In the genomic region with DNA sequence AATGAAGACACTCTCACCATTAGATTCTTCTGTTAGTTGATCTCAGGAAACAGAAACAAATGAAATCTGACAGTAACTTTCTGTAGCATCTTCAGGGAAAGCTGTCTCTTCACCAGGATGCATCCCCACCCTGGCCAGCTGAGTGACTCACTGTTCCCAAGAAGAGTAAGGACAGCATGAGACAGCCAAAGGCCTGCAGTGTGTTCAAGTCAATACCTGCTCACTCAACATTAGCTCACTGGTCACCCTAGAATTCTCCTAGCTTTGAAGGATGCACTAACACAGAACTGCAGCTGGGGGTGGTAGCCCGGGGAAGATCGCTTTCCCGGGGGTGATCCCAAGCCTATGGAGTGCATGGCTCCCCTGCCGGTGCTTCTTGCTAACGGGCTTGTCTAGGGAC, we compare ENCODE assay signal across 8 cellular contexts. TPM values are rescaled to one million over a fixed set of nuclear protein-coding genes. Genes with fewer than 3 reads are reported as not detected.
DNase-seq lines count a peak whose midpoint lies in the region; ATAC-seq and TF ChIP-seq lines count a peak whose summit lies in the region.
"Had no signal": no experiment of that assay in that cellular context is flagged by ENCODE, and none has a peak within 500 bp of the region (broad histone marks: within the 10 kb centered on the region; RNA-seq: fewer than 3 reads in every experiment).

No MANE protein-coding gene starts in this region.

- no peak overlapping the region for H2AFZ ChIP-seq in GM23338

- H3K79me2 ChIP-seq in GM23338 (replicated peaks; ENCODE audit: insufficient read depth) = no peaks in the 10 kb centered on the region

- no peak for TF ChIP-seq POLR2A in tibial nerve (IDR thresholded peaks at IDR 0.05)

- no peak for ATAC-seq in central memory CD8-positive, alpha-beta T cell (replicated peaks; ENCODE audit: extremely low read depth, poor library complexity, severe bottlenecking)
- no peak for ATAC-seq in lung (ENCODE audit: insufficient read depth, low FRiP score)
- no peak; the same call in 2 of the 3 replicates for ATAC-seq in GM23338

- DNase-seq in LHCN-M2 (ENCODE audit: low read depth) (peak; percentile 86), lung (ENCODE audit: low spot score) (no peak), tibial nerve (ENCODE audit: low spot score in 2 of 2) (peak; percentile 22 to 27), GM23338 (ENCODE audit: low spot score) (no peak), GM19240 (ENCODE audit: insufficient read length, low spot score) (no peak), COR-L47 (lab: John Stamatoyannopoulos, UW) (no peak)
- no peak for DNase-seq in central memory CD8-positive, alpha-beta T cell (ENCODE audit: low spot score in 2 of 2)
- DNase-seq: activated naive CD4-positive, alpha-beta T cell had no signal

- no peaks in the 10 kb centered on the region for H3K27me3 ChIP-seq in lung (ENCODE audit: control insufficient read depth, insufficient read depth)
- H3K27me3 ChIP-seq in tibial nerve = no peaks in the 10 kb centered on the region
- no peaks in the 10 kb centered on the region for H3K27me3 ChIP-seq in GM23338 (ENCODE audit: insufficient read depth)

- H3K4me2 ChIP-seq in GM23338 = no peak overlapping the region

- WGBS in lung, 2 donors = 95 to 98% methylated on average over 5 of the region's 5 CpGs
- 86 to 90% methylated on average over 5 of the region's 5 CpGs for WGBS in tibial nerve, 2 donors

- peaks cover 0 to 22% of the 10 kb centered on the region in 2 donors for H3K36me3 ChIP-seq in lung (ENCODE audit: control insufficient read depth in 2 of 2, insufficient read depth in 2 of 2, low read length in 2 of 2)
- H3K36me3 ChIP-seq in tibial nerve = peaks cover 0 to 42% (median 5%) of the 10 kb centered on the region in 3 donors
- peaks cover 21% of the 10 kb centered on the region for H3K36me3 ChIP-seq in GM23338 (ENCODE audit: insufficient read depth)

- TF ChIP-seq EP300 in tibial nerve (IDR thresholded peaks at IDR 0.05) = no peak

- no peaks in the 10 kb centered on the region for H3F3A ChIP-seq in GM23338 (replicated peaks; ENCODE audit: low read depth)

- peaks cover 58% of the 10 kb centered on the region for H3K36me3 Mint-ChIP-seq in central memory CD8-positive, alpha-beta T cell (ENCODE audit: insufficient read depth)
- peaks cover 35% of the 10 kb centered on the region for H3K36me3 Mint-ChIP-seq in GM23338 (ENCODE audit: low read depth)

- H3K9me3 Mint-ChIP-seq in central memory CD8-positive, alpha-beta T cell = no peaks in the 10 kb centered on the region
- no peaks in the 10 kb centered on the region for H3K9me3 Mint-ChIP-seq in GM23338

- H4K20me1 ChIP-seq in GM23338 (replicated peaks; ENCODE audit: insufficient read depth) = peaks cover 6% of the 10 kb centered on the region; the same call in 1 of the 2 replicates

- H3K9me3 ChIP-seq in lung (ENCODE audit: control insufficient read depth in 2 of 2, insufficient read depth in 1 of 2, low read length in 1 of 2) (peaks cover 0 to 2% of the 10 kb centered on the region in 2 donors), tibial nerve (no peaks in the 10 kb centered on the region)

- no peak overlapping the region for H3K4me3 Mint-ChIP-seq in central memory CD8-positive, alpha-beta T cell
- H3K4me3 Mint-ChIP-seq in GM23338 = no peak overlapping the region

- H3K4me1 ChIP-seq in lung (ENCODE audit: control insufficient read depth in 2 of 2, insufficient read depth in 2 of 2, low read length in 2 of 2) = peaks cover 6 to 16% of the 10 kb centered on the region in 2 donors
- peaks cover 0 to 31% (median 13%) of the 10 kb centered on the region in 4 donors for H3K4me1 ChIP-seq in tibial nerve
- no peaks in the 10 kb centered on the region for H3K4me1 ChIP-seq in GM23338 (ENCODE audit: insufficient read depth)

- H3K27ac ChIP-seq in lung (ENCODE audit: low read depth in 1 of 2, low read length in 1 of 2) (peak overlapping the region; percentile 64 to 72), tibial nerve (peak overlapping the region; percentile 33 to 86 (median 80)), GM23338 (ENCODE audit: low read depth) (no peak overlapping the region)

- TF ChIP-seq CTCF in lung (IDR thresholded peaks at IDR 0.05; ENCODE audit: control extremely low read depth, extremely low read depth) (no peak), tibial nerve (IDR thresholded peaks at IDR 0.05) (no peak), GM23338 (conservative IDR thresholded peaks at IDR 0.05; ENCODE audit: low read depth in 2 of 2) (no peak)

- no peaks in the 10 kb centered on the region for H3K9me2 ChIP-seq in GM23338 (ENCODE audit: insufficient read depth)

- H3K27ac Mint-ChIP-seq in central memory CD8-positive, alpha-beta T cell (ENCODE audit: low read depth) = peak overlapping the region; percentile 32
- no peak overlapping the region for H3K27ac Mint-ChIP-seq in GM23338

- H3K4me3 ChIP-seq in lung (no peak overlapping the region), tibial nerve (no peak overlapping the region), GM23338 (no peak overlapping the region)

- H3K27me3 Mint-ChIP-seq in central memory CD8-positive, alpha-beta T cell = no peaks in the 10 kb centered on the region
- H3K27me3 Mint-ChIP-seq in GM23338 (ENCODE audit: insufficient read depth, low read depth, poor library complexity) = peaks cover 14% of the 10 kb centered on the region

- no peaks in the 10 kb centered on the region for H3K4me1 Mint-ChIP-seq in central memory CD8-positive, alpha-beta T cell
- peaks cover 9% of the 10 kb centered on the region; the same call in 2 of the 3 replicates for H3K4me1 Mint-ChIP-seq in GM23338

TF ChIP-seq in GM23338, 12 proteins besides CTCF, POLR2A, EP300 and RAD21 (continues in another document):
- TF ChIP-seq, protein P1, sequence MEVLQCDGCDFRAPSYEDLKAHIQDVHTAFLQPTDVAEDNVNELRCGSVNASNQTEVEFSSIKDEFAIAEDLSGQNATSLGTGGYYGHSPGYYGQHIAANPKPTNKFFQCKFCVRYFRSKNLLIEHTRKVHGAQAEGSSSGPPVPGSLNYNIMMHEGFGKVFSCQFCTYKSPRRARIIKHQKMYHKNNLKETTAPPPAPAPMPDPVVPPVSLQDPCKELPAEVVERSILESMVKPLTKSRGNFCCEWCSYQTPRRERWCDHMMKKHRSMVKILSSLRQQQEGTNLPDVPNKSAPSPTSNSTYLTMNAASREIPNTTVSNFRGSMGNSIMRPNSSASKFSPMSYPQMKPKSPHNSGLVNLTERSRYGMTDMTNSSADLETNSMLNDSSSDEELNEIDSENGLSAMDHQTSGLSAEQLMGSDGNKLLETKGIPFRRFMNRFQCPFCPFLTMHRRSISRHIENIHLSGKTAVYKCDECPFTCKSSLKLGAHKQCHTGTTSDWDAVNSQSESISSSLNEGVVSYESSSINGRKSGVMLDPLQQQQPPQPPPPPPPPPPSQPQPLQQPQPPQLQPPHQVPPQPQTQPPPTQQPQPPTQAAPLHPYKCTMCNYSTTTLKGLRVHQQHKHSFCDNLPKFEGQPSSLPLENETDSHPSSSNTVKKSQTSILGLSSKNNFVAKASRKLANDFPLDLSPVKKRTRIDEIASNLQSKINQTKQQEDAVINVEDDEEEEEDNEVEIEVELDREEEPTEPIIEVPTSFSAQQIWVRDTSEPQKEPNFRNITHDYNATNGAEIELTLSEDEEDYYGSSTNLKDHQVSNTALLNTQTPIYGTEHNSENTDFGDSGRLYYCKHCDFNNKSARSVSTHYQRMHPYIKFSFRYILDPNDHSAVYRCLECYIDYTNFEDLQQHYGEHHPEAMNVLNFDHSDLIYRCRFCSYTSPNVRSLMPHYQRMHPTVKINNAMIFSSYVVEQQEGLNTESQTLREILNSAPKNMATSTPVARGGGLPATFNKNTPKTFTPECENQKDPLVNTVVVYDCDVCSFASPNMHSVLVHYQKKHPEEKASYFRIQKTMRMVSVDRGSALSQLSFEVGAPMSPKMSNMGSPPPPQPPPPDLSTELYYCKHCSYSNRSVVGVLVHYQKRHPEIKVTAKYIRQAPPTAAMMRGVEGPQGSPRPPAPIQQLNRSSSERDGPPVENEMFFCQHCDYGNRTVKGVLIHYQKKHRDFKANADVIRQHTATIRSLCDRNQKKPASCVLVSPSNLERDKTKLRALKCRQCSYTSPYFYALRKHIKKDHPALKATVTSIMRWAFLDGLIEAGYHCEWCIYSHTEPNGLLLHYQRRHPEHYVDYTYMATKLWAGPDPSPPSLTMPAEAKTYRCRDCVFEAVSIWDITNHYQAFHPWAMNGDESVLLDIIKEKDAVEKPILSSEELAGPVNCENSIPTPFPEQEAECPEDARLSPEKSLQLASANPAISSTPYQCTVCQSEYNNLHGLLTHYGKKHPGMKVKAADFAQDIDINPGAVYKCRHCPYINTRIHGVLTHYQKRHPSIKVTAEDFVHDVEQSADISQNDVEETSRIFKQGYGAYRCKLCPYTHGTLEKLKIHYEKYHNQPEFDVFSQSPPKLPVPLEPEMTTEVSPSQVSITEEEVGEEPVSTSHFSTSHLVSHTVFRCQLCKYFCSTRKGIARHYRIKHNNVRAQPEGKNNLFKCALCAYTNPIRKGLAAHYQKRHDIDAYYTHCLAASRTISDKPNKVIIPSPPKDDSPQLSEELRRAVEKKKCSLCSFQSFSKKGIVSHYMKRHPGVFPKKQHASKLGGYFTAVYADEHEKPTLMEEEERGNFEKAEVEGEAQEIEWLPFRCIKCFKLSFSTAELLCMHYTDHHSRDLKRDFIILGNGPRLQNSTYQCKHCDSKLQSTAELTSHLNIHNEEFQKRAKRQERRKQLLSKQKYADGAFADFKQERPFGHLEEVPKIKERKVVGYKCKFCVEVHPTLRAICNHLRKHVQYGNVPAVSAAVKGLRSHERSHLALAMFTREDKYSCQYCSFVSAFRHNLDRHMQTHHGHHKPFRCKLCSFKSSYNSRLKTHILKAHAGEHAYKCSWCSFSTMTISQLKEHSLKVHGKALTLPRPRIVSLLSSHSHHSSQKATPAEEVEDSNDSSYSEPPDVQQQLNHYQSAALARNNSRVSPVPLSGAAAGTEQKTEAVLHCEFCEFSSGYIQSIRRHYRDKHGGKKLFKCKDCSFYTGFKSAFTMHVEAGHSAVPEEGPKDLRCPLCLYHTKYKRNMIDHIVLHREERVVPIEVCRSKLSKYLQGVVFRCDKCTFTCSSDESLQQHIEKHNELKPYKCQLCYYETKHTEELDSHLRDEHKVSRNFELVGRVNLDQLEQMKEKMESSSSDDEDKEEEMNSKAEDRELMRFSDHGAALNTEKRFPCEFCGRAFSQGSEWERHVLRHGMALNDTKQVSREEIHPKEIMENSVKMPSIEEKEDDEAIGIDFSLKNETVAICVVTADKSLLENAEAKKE (CRISPR knock-in tag; IDR thresholded peaks at IDR 0.05) = no peak
- TF ChIP-seq ZNF114 (CRISPR knock-in tag; IDR thresholded peaks at IDR 0.05) (no peak), EZH2phosphoT487 (IDR thresholded peaks at IDR 0.05; ENCODE audit: unreplicated experiment) (no peak), POLR2AphosphoS5 (IDR thresholded peaks at IDR 0.05; ENCODE audit: low read depth) (no peak), NANOG (IDR thresholded peaks at IDR 0.05; ENCODE audit: borderline replicate concordance) (no peak)

RNA-seq across cellular contexts. Expression of gene CLEC18B, which starts 28.2 kb away (rescaled TPM):
- total RNA-seq in LHCN-M2 (2014; rRNA removed) (0.38 TPM in 1 of 2 replicates, not detected in the other), lung (1 to 10 TPM in 1 of 2 donors, not detected in 1; 1.9 TPM), tibial nerve (10 to 100 TPM in 2 of 4 donors, 1 to 10 TPM in 2; 2.7 to 20.0 (median 9.0) TPM)
- 0.11 TPM for polyA plus RNA-seq in LHCN-M2 (2012)
- polyA plus RNA-seq in lung (under 1 TPM; 0.65 to 0.77 TPM), GM23338 (2016; fragmentation: Nextera tagmentation; extraction: Ambion mirVana) (0.23 and 0.54 TPM in 2 replicates)
- 0.31 TPM in 1 of 2 replicates, not detected in the other for total RNA-seq in GM23338 (2014; rRNA removed; shearing (Covaris generic))

Comparison
In these comparisons a context has a peak if more than half of its experiments do, and no peak if none do; other contexts are left out.
1. DNase-seq: peak in LHCN-M2 (single experiment) and tibial nerve (2 of 2); none in central memory CD8-positive, alpha-beta T cell (0 of 2), lung (single experiment), GM23338 (single experiment), GM19240 (single experiment) and COR-L47 (single experiment).